ENCODE assay signal across 21 cellular contexts in the genomic region with DNA sequence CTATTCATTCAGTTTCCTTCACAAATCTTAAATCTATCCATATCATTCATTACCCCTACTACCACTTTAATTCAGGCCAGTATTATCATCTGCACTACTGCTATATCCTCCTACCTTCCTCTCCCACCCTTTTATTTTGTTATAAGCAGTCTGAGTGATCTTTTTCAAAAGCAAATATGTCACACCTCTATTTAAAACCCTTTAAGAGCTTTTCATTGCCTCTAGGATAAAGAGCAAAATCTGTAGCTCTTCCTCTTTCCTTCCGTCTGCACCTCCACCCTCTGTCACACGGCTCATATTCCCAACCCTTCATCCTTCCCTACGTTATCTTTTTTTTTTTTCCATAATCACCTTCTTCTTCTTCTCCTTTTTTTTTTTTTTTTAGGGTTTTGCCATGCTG. TPM values are rescaled to one million over a fixed set of nuclear protein-coding genes. Genes with fewer than 3 reads are reported as not detected.
A peak's percentile ranks its signal among the peaks of the same experiment; 100 is the strongest.
DNase-seq lines count a peak whose midpoint lies in the region; ATAC-seq and TF ChIP-seq lines count a peak whose summit lies in the region.
"Had no signal": no experiment of that assay in that cellular context is flagged by ENCODE, and none has a peak within 500 bp of the region (broad histone marks: within the 10 kb centered on the region; RNA-seq: fewer than 3 reads in every experiment).

No MANE protein-coding gene starts in this region.

- ATAC-seq in Panc1 (no peak), left colon (peak; percentile 91)
- ATAC-seq: A549; CD8-positive, alpha-beta T cell; GM12878 had no signal

- no peak for TF ChIP-seq CTCF in Panc1 (IDR thresholded peaks at IDR 0.05)

- no TSS peak for BruUV-seq in Panc1 (replicated peaks; lab: Mats Ljungman, UMichigan)

- intact Hi-C loops in Panc1 (cut with micrococcal nuclease; ENCODE audit: unreplicated experiment), result no loop called here
- intact Hi-C loops in left colon (cut with DNase I, micrococcal nuclease), result no loop called here

- peak overlapping the region; percentile 59 for H3K27ac Mint-ChIP-seq in T-helper 1 cell treated with Interleukin-12 subunit alpha and Interleukin-12 subunit beta and Interleukin-4 antibody, amounts not matched to agents 30 μg/mL and 1 μg/mL, for 36 hours
- H3K27ac Mint-ChIP-seq: B cell; CD4-positive, alpha-beta T cell; CD8-positive, alpha-beta T cell had no signal

- H3K4me3 ChIP-seq in Panc1 (ENCODE audit: low read depth in 2 of 2, low read length in 2 of 2), result no peak overlapping the region
- H3K4me3 ChIP-seq: A549; BLaER1 treated with 17β-estradiol and CSF1 and Interleukin-3, amounts not matched to agents 10 nM and 100 nM; GM12878 had no signal

- peaks cover 9% of the 10 kb centered on the region for H3K27me3 Mint-ChIP-seq in T-helper 1 cell treated with Interleukin-12 subunit alpha and Interleukin-12 subunit beta and Interleukin-4 antibody, amounts not matched to agents 30 μg/mL and 1 μg/mL, for 36 hours (ENCODE audit: low read depth)
- H3K27me3 Mint-ChIP-seq: CD4-positive, alpha-beta T cell had no signal

- no peak for DNase-seq in T-helper 1 cell
- DNase-seq in Panc1 (ENCODE audit: low read depth, low spot score), result no peak
- no peak for DNase-seq in left colon
- no peak for DNase-seq in occipital lobe (lab: John Stamatoyannopoulos, UW)
- no peak for DNase-seq in activated CD4-positive, alpha-beta T cell treated with anti-CD3 and anti-CD28 coated beads, Interleukin-2, amount 50 U/mL, for 1 hour
- no peak for DNase-seq in NCI-H526 treated with DMSO at 0.1 percent for 48 hours (lab: John Stamatoyannopoulos, UW)
- DNase-seq: AML-193; Caco-2; Calu3; CD4-positive, alpha-beta T cell; CD8-positive, alpha-beta T cell; DMS79 treated with DMSO at 0.1 percent for 48 hours; EL; GDM1 had no signal

- CTCF ChIA-PET in Panc1 (lab: Charles Lee), result no interaction called here

- in situ Hi-C loops in Panc1 (cut with HindIII; ENCODE audit: low pct_unique_long_range_greater_than_20kb, low sequenced_read_pairs), result no loop called here

- H3K27me3 ChIP-seq in Panc1 (ENCODE audit: control insufficient read depth, insufficient read depth, low read length), result no peaks in the 10 kb centered on the region

- H3K27ac ChIP-seq in Panc1 (ENCODE audit: low read length), result 0 out of 2 replicates have a peak overlapping the region, but pooled peaks have one; percentile 3
- H3K27ac ChIP-seq: 22Rv1; A549; BLaER1 treated with 17β-estradiol and CSF1 and Interleukin-3, amounts not matched to agents 10 nM and 100 nM; C4-2B had no signal

- POLR2A ChIA-PET in Panc1 (lab: Charles Lee), result no interaction called here

- no peaks in the 10 kb centered on the region for H3K36me3 ChIP-seq in Panc1 (ENCODE audit: control insufficient read depth, insufficient read depth, low read length)
- H3K36me3 ChIP-seq: BLaER1 treated with 17β-estradiol and CSF1 and Interleukin-3, amounts not matched to agents 10 nM and 100 nM had no signal

- H3K4me3 Mint-ChIP-seq in T-helper 1 cell treated with Interleukin-12 subunit alpha and Interleukin-12 subunit beta and Interleukin-4 antibody, amounts not matched to agents 30 μg/mL and 1 μg/mL, for 36 hours, result peak overlapping the region; percentile 13
- H3K4me3 Mint-ChIP-seq: B cell; CD4-positive, alpha-beta T cell; CD8-positive, alpha-beta T cell had no signal

- no peaks in the 10 kb centered on the region for H3K9me3 Mint-ChIP-seq in T-helper 1 cell treated with Interleukin-12 subunit alpha and Interleukin-12 subunit beta and Interleukin-4 antibody, amounts not matched to agents 30 μg/mL and 1 μg/mL, for 36 hours
- H3K9me3 Mint-ChIP-seq: CD4-positive, alpha-beta T cell; CD8-positive, alpha-beta T cell had no signal

- H3K9me3 ChIP-seq in Panc1 (ENCODE audit: control insufficient read depth, insufficient read depth, low read depth, low read length), result no peaks in the 10 kb centered on the region
- H3K9me3 ChIP-seq: A549, Caco-2 had no signal

- H3K4me1 ChIP-seq in Panc1 (ENCODE audit: control insufficient read depth, insufficient read depth, low read length), result peaks cover 31% of the 10 kb centered on the region

- H3K4me1 Mint-ChIP-seq in T-helper 1 cell treated with Interleukin-12 subunit alpha and Interleukin-12 subunit beta and Interleukin-4 antibody, amounts not matched to agents 30 μg/mL and 1 μg/mL, for 36 hours (ENCODE audit: low read depth), result peaks cover 8% of the 10 kb centered on the region
- H3K4me1 Mint-ChIP-seq: B cell had no signal

- no peaks in the 10 kb centered on the region for H3K36me3 Mint-ChIP-seq in T-helper 1 cell treated with Interleukin-12 subunit alpha and Interleukin-12 subunit beta and Interleukin-4 antibody, amounts not matched to agents 30 μg/mL and 1 μg/mL, for 36 hours (ENCODE audit: low read depth)
- H3K36me3 Mint-ChIP-seq: CD8-positive, alpha-beta T cell had no signal

RNA-seq across cellular contexts. Expression of gene MOSPD1, which starts 15.4 kb away (rescaled TPM):
- total RNA-seq in Panc1 (2021; ENCODE audit: unreplicated experiment) (165 TPM), left colon (10 to 100 TPM in 1 of 2 donors, 1 to 10 TPM in 1; 6.3 to 10.8 TPM), occipital lobe (25.9 TPM)
- polyA plus RNA-seq in Panc1 (2012; ENCODE audit: insufficient read length), result 50.7 TPM
